ENCODE assay signal across 14 cellular contexts in the genomic region with DNA sequence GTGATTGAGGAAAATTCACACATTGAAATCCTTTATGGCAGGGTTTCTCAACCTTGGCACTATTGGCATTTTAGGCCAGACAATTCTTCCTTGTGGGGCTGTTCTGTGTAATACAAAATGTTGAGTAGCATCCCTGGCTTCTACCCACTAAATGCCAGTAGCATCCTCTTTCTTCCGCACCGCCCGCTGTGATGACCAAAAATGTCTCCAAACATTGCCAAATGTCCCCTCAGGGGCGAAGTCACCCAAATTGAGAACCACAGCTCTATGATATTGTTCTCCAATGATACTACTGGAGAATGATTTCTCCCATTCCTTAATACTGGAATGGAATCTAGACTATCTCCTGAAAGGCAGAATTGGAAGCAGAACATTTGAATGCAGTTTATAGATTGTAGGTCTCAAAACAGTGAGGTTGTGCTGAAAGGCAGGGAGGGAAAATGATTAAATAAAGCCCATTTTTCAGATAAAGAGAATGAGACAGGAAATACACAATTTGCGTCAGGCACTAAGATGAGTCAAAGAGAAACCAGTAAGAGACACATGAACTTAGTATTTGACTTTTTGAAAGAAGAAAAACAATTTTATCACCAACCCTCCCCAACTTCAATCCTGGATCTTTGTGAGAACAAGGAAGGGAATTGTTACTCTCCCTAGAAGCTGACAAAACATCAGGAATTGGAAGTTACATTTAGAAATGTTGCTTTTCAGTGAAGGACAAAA.
DNase-seq lines count a peak whose midpoint lies in the region; ATAC-seq and TF ChIP-seq lines count a peak whose summit lies in the region.
"Had no signal": no experiment of that assay in that cellular context is flagged by ENCODE, and none has a peak within 500 bp of the region (broad histone marks: within the 10 kb centered on the region; RNA-seq: fewer than 3 reads in every experiment).

No MANE protein-coding gene starts in this region.

- H3K36me3 ChIP-seq in psoas muscle (ENCODE audit: insufficient read depth in 1 of 2, low read depth in 1 of 2), result no peaks in the 10 kb centered on the region

- intact Hi-C loops in psoas muscle (cut with DNase I), result loop anchor here in 1 of 2 donors (10.0 kb wide), 2 partner anchors 507 to 597 kb away; no protein-coding TSS in a partner anchor

- ATAC-seq in GM19351 (IDR thresholded peaks at IDR 0.05; ENCODE audit: unreplicated experiment) (peak; percentile 81), psoas muscle (no peak), GM18498 (IDR thresholded peaks at IDR 0.05; ENCODE audit: unreplicated experiment) (no peak)
- ATAC-seq: foreskin keratinocyte, SK-N-SH treated with all-trans-retinoic acid at 6 μM for 48 hours had no signal

- H3K9me3 ChIP-seq in psoas muscle, result no peaks in the 10 kb centered on the region

- H3K4me3 ChIP-seq in GM12865 (ENCODE audit: low read depth, low read length), result no peak overlapping the region
- H3K4me3 ChIP-seq in fibroblast of villous mesenchyme (ENCODE audit: low read depth, low read length), result no peak overlapping the region
- H3K4me3 ChIP-seq in psoas muscle, result no peak overlapping the region

- DNase-seq in GM12865 (ENCODE audit: low read depth) (peak; percentile 55), RPMI7951 (ENCODE audit: low read depth) (peak; percentile 30), fibroblast of villous mesenchyme (ENCODE audit: low read depth) (peak; percentile 28), cortex of kidney (lab: John Stamatoyannopoulos, UW) (no peak), psoas muscle (no peak)
- DNase-seq: C1 segment of cervical spinal cord, foreskin keratinocyte, mesendoderm, NCI-H1092, NCI-H226, occipital lobe had no signal

- H3K4me1 ChIP-seq in psoas muscle, result peaks cover 4% of the 10 kb centered on the region
- H3K4me1 ChIP-seq: foreskin keratinocyte had no signal

- no peak overlapping the region for H3K27ac ChIP-seq in psoas muscle
- H3K27ac ChIP-seq: foreskin keratinocyte had no signal

- H3K27me3 ChIP-seq in psoas muscle (ENCODE audit: insufficient read depth in 3 of 3, low read length in 2 of 3), result no peaks in the 10 kb centered on the region
- H3K27me3 ChIP-seq: foreskin keratinocyte had no signal

- TF ChIP-seq CTCF in GM12865 (IDR thresholded peaks at IDR 0.05; ENCODE audit: insufficient read depth, low read depth, low read length, missing control alignments) (no peak), fibroblast of villous mesenchyme (IDR thresholded peaks at IDR 0.05; ENCODE audit: insufficient read depth, low read depth, low read length) (no peak), psoas muscle (IDR thresholded peaks at IDR 0.05) (no peak)

- 93 to 95% (median 93%) methylated on average over 5 of the region's 5 CpGs for WGBS in psoas muscle, 3 donors

Comparison
In these comparisons a context has a peak if more than half of its experiments do, and no peak if none do; other contexts are left out.
1. DNase-seq: peak in GM12865 (single experiment), RPMI7951 (single experiment) and fibroblast of villous mesenchyme (single experiment); none in cortex of kidney (single experiment) and psoas muscle (0 of 2).